ENCODE assay signal across 1 cellular context in genomic region chr16:3259097-3259496, GRCh38.
TF ChIP-seq lines count a peak whose summit lies in the region.

No MANE protein-coding gene starts in this region.

TF ChIP-seq in HepG2, 621 proteins besides CTCF, POLR2A, EP300 and RAD21 (continued from another document and continues in another):
- no peak for TF ChIP-seq MLXIP (CRISPR knock-in tag; IDR thresholded peaks at IDR 0.05; ENCODE audit: borderline replicate concordance)
- TF ChIP-seq ZNF296 (CRISPR knock-in tag; conservative IDR thresholded peaks at IDR 0.05): no peak
- no peak for TF ChIP-seq ZNF460 (CRISPR knock-in tag; IDR thresholded peaks at IDR 0.05; ENCODE audit: borderline replicate concordance)
- no peak for TF ChIP-seq MEIS2 (CRISPR knock-in tag; IDR thresholded peaks at IDR 0.05)
- TF ChIP-seq CBFB (CRISPR knock-in tag; IDR thresholded peaks at IDR 0.05): peak; percentile 78; the same call in 1 of the 2 replicates
- no peak for TF ChIP-seq ZNF407 (CRISPR knock-in tag; IDR thresholded peaks at IDR 0.05; ENCODE audit: not compliant biosample characterization)
- no peak for TF ChIP-seq ZUFSP (CRISPR knock-in tag; IDR thresholded peaks at IDR 0.05; ENCODE audit: borderline replicate concordance)
- no peak for TF ChIP-seq ZFP36L1 (CRISPR knock-in tag; IDR thresholded peaks at IDR 0.05)
- TF ChIP-seq MAZ (IDR thresholded peaks at IDR 0.05; ENCODE audit: borderline replicate concordance, low read depth, low read length): no peak
- TF ChIP-seq MAZ (CRISPR knock-in tag; IDR thresholded peaks at IDR 0.05; ENCODE audit: low read depth): no peak
- peak; percentile 95 for TF ChIP-seq CEBPG (CRISPR knock-in tag; IDR thresholded peaks at IDR 0.05)
- TF ChIP-seq SMYD3 (CRISPR knock-in tag; IDR thresholded peaks at IDR 0.05): no peak
- no peak for TF ChIP-seq MXD3 (CRISPR knock-in tag; IDR thresholded peaks at IDR 0.05)
- no peak for TF ChIP-seq TAF15 (IDR thresholded peaks at IDR 0.05; ENCODE audit: low read depth, low read length, poor library complexity, severe bottlenecking)
- no peak for TF ChIP-seq LCORL (IDR thresholded peaks at IDR 0.05)
- peak; percentile 71 for TF ChIP-seq LCORL (CRISPR knock-in tag; IDR thresholded peaks at IDR 0.05)
- no peak for TF ChIP-seq ZNF766 (CRISPR knock-in tag; IDR thresholded peaks at IDR 0.05; ENCODE audit: borderline replicate concordance)
- no peak for TF ChIP-seq ZNF597 (CRISPR knock-in tag; IDR thresholded peaks at IDR 0.05)
- peak; percentile 40 for TF ChIP-seq SAP130 (CRISPR knock-in tag; IDR thresholded peaks at IDR 0.05; ENCODE audit: low read depth)
- TF ChIP-seq NFIB (CRISPR knock-in tag; IDR thresholded peaks at IDR 0.05; ENCODE audit: borderline replicate concordance): no peak
- no peak for TF ChIP-seq RNF2 (conservative IDR thresholded peaks at IDR 0.05; ENCODE audit: low read depth)
- TF ChIP-seq KLF11 (CRISPR knock-in tag; IDR thresholded peaks at IDR 0.05): no peak
- no peak for TF ChIP-seq SNAPC2 (CRISPR knock-in tag; IDR thresholded peaks at IDR 0.05)
- TF ChIP-seq SPEN (CRISPR knock-in tag; IDR thresholded peaks at IDR 0.05; ENCODE audit: low read depth): 0 out of 2 replicates have a peak, but pooled peaks have one; percentile 27
- no peak for TF ChIP-seq JARID2 (CRISPR knock-in tag; IDR thresholded peaks at IDR 0.05; ENCODE audit: insufficient replicate concordance)
- no peak for TF ChIP-seq ZNF121 (CRISPR knock-in tag; IDR thresholded peaks at IDR 0.05)
- no peak for TF ChIP-seq ZNF276 (CRISPR knock-in tag; IDR thresholded peaks at IDR 0.05; ENCODE audit: low read depth)
- no peak for TF ChIP-seq SOX13 (IDR thresholded peaks at IDR 0.05)
- no peak for TF ChIP-seq SOX13 (CRISPR knock-in tag; conservative IDR thresholded peaks at IDR 0.05 in 1 of 2, IDR thresholded peaks at IDR 0.05 in 1 of 2)
- no peak for TF ChIP-seq ZNF446 (CRISPR knock-in tag; IDR thresholded peaks at IDR 0.05)
- peak; percentile 94 for TF ChIP-seq CEBPB (IDR thresholded peaks at IDR 0.05; ENCODE audit: borderline replicate concordance, low read depth, low read length)
- no peak for TF ChIP-seq RFX3 (CRISPR knock-in tag; IDR thresholded peaks at IDR 0.05)
- TF ChIP-seq PRDM15 (CRISPR knock-in tag; IDR thresholded peaks at IDR 0.05): no peak
- TF ChIP-seq ZNF235 (CRISPR knock-in tag; IDR thresholded peaks at IDR 0.05; ENCODE audit: borderline replicate concordance): no peak
- TF ChIP-seq ZNF414 (CRISPR knock-in tag; IDR thresholded peaks at IDR 0.05): no peak
- no peak for TF ChIP-seq ZKSCAN1 (IDR thresholded peaks at IDR 0.05; ENCODE audit: low read length)
- no peak for TF ChIP-seq TSC22D2 (CRISPR knock-in tag; IDR thresholded peaks at IDR 0.05; ENCODE audit: borderline replicate concordance)
- TF ChIP-seq EZH2 (conservative IDR thresholded peaks at IDR 0.05; ENCODE audit: low read depth, low read length): no peak
- no peak for TF ChIP-seq NAIF1 (CRISPR knock-in tag; IDR thresholded peaks at IDR 0.05; ENCODE audit: borderline replicate concordance)
- TF ChIP-seq SOX6 (IDR thresholded peaks at IDR 0.05): no peak
- TF ChIP-seq SOX6 (CRISPR knock-in tag; IDR thresholded peaks at IDR 0.05): 0 out of 2 replicates have a peak, but pooled peaks have one; percentile 14
